31 cellular contexts compared by ENCODE assay signal in the genomic region with DNA sequence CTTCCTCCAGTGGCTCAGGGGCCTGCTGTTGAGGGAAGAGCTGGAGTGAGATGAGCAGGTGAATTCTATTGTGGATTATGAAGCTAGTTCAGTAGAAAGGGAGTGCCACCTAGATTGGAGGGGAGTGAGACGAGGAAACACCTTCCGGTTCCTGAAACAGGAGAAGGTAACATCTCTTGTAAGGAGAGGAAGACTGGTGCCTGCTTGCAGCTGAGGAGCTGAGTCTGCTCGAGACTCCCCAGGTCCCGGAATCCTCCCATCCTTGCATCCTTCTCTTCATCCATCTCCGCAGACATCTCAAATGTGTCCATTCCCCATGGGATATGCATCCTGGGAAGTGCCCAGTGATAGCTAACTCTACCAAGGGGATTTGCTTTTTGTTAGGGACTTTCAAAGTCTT.
"Had no signal": no experiment of that assay in that cellular context is flagged by ENCODE, and none has a peak within 500 bp of the region (broad histone marks: within the 10 kb centered on the region; RNA-seq: fewer than 3 reads in every experiment).

No MANE protein-coding gene starts in this region.

- H3K9me3 ChIP-seq: MG63 had no signal

- DNase-seq: Karpas-422, Kasumi-1, MM.1S, MV-4-11, NCI-H1048, NCI-H1092 treated with DMSO at 0.1 percent for 48 hours, NCI-H1105, NCI-H1105 treated with DMSO at 0.1 percent for 48 hours, NCI-H1417, NCI-H1417 treated with DMSO at 0.1 percent for 48 hours, NCI-H1436, NCI-H1436 treated with DMSO at 0.1 percent for 48 hours, NCI-H146, NCI-H187, NCI-H1930, NCI-H2029, NCI-H2029 treated with DMSO at 0.1 percent for 48 hours, NCI-H2081, NCI-H2081 treated with DMSO at 0.1 percent for 48 hours, NCI-H2107, NCI-H2171, NCI-H2171 treated with DMSO at 0.1 percent for 48 hours, NCI-H2227 treated with DMSO at 0.1 percent for 48 hours, NCI-H226, NCI-H345, NCI-H446 treated with DMSO at 0.1 percent for 48 hours, NCI-H510A, NCI-H510A treated with DMSO at 0.1 percent for 48 hours, NCI-H524 treated with DMSO at 0.1 percent for 48 hours had no signal

- H3K4me2 ChIP-seq: KMS-11 had no signal

- H3K27ac ChIP-seq: KMS-11 had no signal

- H3K36me3 ChIP-seq: MG63 had no signal

- H3K27me3 ChIP-seq: MG63 had no signal

- H3K9ac ChIP-seq: KMS-11 had no signal

- H3K4me3 ChIP-seq: MG63 had no signal
